ENCODE assay signal across 23 cellular contexts in the genomic region with DNA sequence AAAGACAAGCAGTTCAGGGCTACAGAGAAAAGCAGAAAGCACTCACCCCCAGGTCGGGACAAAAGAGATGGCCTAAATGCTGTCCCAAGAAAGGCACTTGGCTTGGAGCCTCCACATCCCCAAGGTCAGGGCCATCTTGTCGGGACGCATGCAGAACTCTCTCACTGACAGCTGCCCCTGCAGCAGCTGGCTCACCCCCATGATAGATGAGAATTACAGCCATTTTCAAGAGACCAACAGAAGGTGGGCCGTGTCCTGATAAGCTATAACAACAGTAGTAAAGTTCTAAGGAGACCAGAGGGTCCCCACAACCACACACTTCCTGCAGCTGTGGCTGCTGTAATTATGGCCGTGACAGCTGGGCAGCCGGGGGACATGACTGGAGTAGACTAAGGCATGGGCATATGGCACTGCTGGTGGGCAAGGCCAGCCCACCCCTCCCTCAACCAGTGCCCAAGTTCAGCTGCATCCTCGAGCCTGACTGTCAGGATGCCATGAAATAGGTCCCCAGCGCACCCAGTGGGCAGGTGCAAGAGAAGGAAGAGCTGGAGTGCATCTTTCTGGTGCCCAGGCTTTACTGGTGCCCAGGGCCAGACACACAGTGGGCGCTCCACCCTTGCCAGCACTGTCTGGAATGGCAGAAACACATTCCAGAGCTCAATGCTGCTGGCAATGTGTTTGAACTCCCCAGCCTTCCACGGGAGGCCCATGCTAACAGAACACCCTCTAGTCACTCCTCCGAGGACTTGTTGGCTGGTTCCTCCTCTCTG.
"Had no signal": no experiment of that assay in that cellular context is flagged by ENCODE, and none has a peak within 500 bp of the region (broad histone marks: within the 10 kb centered on the region; RNA-seq: fewer than 3 reads in every experiment).

No MANE protein-coding gene starts in this region.

- H3K36me3 Mint-ChIP-seq: activated naive CD8-positive, alpha-beta T cell treated with anti-CD3 and anti-CD28 coated beads for 36 hours; naive B cell had no signal

- H3K27ac ChIP-seq: suprapubic skin, transverse colon, vagina had no signal

- H3K9me3 ChIP-seq: breast epithelium, suprapubic skin, transverse colon, vagina had no signal

- H3K4me1 ChIP-seq: breast epithelium, transverse colon had no signal

- H3K9me3 Mint-ChIP-seq: activated naive CD8-positive, alpha-beta T cell treated with anti-CD3 and anti-CD28 coated beads for 36 hours; endodermal cell; neural crest cell had no signal

- H3K27ac Mint-ChIP-seq: activated B cell treated with CpG ODN at 0.5 μM for 24 hours; activated naive CD8-positive, alpha-beta T cell treated with anti-CD3 and anti-CD28 coated beads for 36 hours; endodermal cell; naive B cell; stimulated activated naive CD8-positive, alpha-beta T cell treated with anti-CD3 and anti-CD28 coated beads, Interleukin-15, amount 100 ng/mL, for 72 hours; T-helper 17 cell had no signal

- H3K4me1 Mint-ChIP-seq: activated naive CD8-positive, alpha-beta T cell treated with anti-CD3 and anti-CD28 coated beads for 36 hours; endodermal cell; neural crest cell; stimulated activated naive CD8-positive, alpha-beta T cell treated with anti-CD3 and anti-CD28 coated beads, Interleukin-15, amount 100 ng/mL, for 72 hours; T-helper 17 cell had no signal

- H3K4me3 Mint-ChIP-seq: activated B cell treated with CpG ODN at 0.5 μM for 24 hours; activated naive CD8-positive, alpha-beta T cell treated with anti-CD3 and anti-CD28 coated beads for 36 hours; endodermal cell; naive B cell; neural crest cell; stimulated activated naive CD8-positive, alpha-beta T cell treated with anti-CD3 and anti-CD28 coated beads, Interleukin-15, amount 100 ng/mL, for 72 hours; T-helper 17 cell had no signal

- H3K4me3 ChIP-seq: breast epithelium, heart left ventricle, suprapubic skin, transverse colon, vagina had no signal

- H3K27me3 Mint-ChIP-seq: activated B cell treated with CpG ODN at 0.5 μM for 24 hours; activated naive CD8-positive, alpha-beta T cell treated with anti-CD3 and anti-CD28 coated beads for 36 hours; naive B cell; stimulated activated naive CD8-positive, alpha-beta T cell treated with anti-CD3 and anti-CD28 coated beads, Interleukin-15, amount 100 ng/mL, for 72 hours; T-helper 17 cell had no signal

- H3K36me3 ChIP-seq: breast epithelium, heart left ventricle, suprapubic skin, transverse colon, vagina had no signal

- DNase-seq: activated B cell treated with CpG ODN at 0.5 μM for 24 hours; activated CD4-positive, alpha-beta T cell treated with anti-CD3 and anti-CD28 coated beads for 4 hours; activated CD4-positive, alpha-beta T cell treated with anti-CD3 and anti-CD28 coated beads, Interleukin-2, amount 50 U/mL, for 48 hours; activated naive CD4-positive, alpha-beta T cell treated with Interleukin-2 at 50 U/mL for 16 hours; activated naive CD8-positive, alpha-beta T cell treated with anti-CD3 and anti-CD28 coated beads for 36 hours; activated T-cell treated with anti-CD3 and anti-CD28 coated beads, Interleukin-2, amount 50 U/mL, for 48 hours; amniotic stem cell; cerebellar nuclear complex; cortex of kidney; endodermal cell; heart left ventricle; naive B cell; occipital lobe; stimulated activated CD4-positive, alpha-beta T cell treated with anti-CD3 and anti-CD28 coated beads, Interleukin-12 subunit alpha, Interleukin-12 subunit beta, amount 100 ng/mL, for 4 hours; stimulated activated CD4-positive, alpha-beta T cell treated with anti-CD3 and anti-CD28 coated beads, Interleukin-4, amount 100 ng/mL, for 4 hours; stimulated activated naive CD8-positive, alpha-beta T cell treated with anti-CD3 and anti-CD28 coated beads, Interleukin-15, amount 100 ng/mL, for 72 hours; SW 1271; T-helper 17 cell; transverse colon had no signal

- ATAC-seq: stimulated activated naive CD8-positive, alpha-beta T cell treated with anti-CD3 and anti-CD28 coated beads, Interleukin-15, amount 100 ng/mL, for 72 hours; T-helper 17 cell had no signal

- H3K27me3 ChIP-seq: breast epithelium, heart left ventricle, suprapubic skin, transverse colon, vagina had no signal
